13 cellular contexts compared by ENCODE assay signal in the genomic region with DNA sequence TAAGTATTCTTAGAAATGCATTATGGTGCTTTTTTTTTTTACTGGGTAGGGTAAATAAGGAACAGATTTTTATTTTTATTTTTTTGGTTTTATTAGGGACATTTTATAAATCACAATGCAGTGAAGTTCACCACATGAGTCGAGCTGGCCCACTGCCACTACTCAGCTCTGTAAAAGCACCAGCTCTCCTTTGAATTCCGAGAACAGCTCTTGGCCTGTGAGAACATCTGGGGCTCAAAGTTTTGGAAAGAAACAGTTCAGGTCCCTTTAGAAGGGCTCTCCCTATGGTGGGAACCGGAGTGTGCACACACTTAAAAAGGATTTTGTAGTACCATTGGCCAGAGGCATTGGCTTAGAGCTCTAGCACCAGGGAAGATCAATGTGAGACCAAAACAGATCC.
DNase-seq lines count a peak whose midpoint lies in the region.
"Had no signal": no experiment of that assay in that cellular context is flagged by ENCODE, and none has a peak within 500 bp of the region (broad histone marks: within the 10 kb centered on the region; RNA-seq: fewer than 3 reads in every experiment).

No MANE protein-coding gene starts in this region.

- DNase-seq in HT-29 (ENCODE audit: low spot score) (peak; percentile 37), dermis blood vessel endothelial cell (peak; percentile 41), inferior parietal cortex (ENCODE audit: extremely low spot score) (peak; percentile 12), superior temporal gyrus (ENCODE audit: extremely low spot score) (peak; percentile 38), GDM1 (lab: John Stamatoyannopoulos, UW) (no peak), middle frontal gyrus (ENCODE audit: extremely low spot score, low spot score) (no peak)
- no peak for DNase-seq in stimulated activated CD4-positive, alpha-beta T cell treated with anti-CD3 and anti-CD28 coated beads, Interleukin-12 subunit alpha, Interleukin-12 subunit beta, amount 100 ng/mL, for 4 hours
- no peak for DNase-seq in activated naive CD4-positive, alpha-beta T cell treated with Interleukin-2 at 50 U/mL for 16 hours
- DNase-seq: activated CD4-positive, alpha-beta T cell treated with anti-CD3 and anti-CD28 coated beads, Interleukin-2, amount 10 ng/mL, durations not matched to agents 7 days and 5 days; CD4-positive, alpha-beta T cell; foreskin melanocyte; left lung; Peyer's patch had no signal

Comparison
In these comparisons a context has a peak if more than half of its experiments do, and no peak if none do; other contexts are left out.
1. DNase-seq: peak in HT-29 (single experiment), dermis blood vessel endothelial cell (single experiment), inferior parietal cortex (single experiment) and superior temporal gyrus (single experiment); none in stimulated activated CD4-positive, alpha-beta T cell treated with anti-CD3 and anti-CD28 coated beads, Interleukin-12 subunit alpha, Interleukin-12 subunit beta, amount 100 ng/mL, for 4 hours (single experiment), GDM1 (single experiment), activated naive CD4-positive, alpha-beta T cell treated with Interleukin-2 at 50 U/mL for 16 hours (single experiment) and middle frontal gyrus (single experiment).